ENCODE assay signal across 1 cellular context in genomic region chr18:36298113-36298701, GRCh38.
TF ChIP-seq lines count a peak whose summit lies in the region.

No MANE protein-coding gene starts in this region.

TF ChIP-seq in HEK293, 187 proteins besides CTCF, POLR2A, EP300 and RAD21 (continued from another document):
- no peak for TF ChIP-seq ZNF639 (tag by site-specific recombination; IDR thresholded peaks at IDR 0.05)
- TF ChIP-seq ZNF585B (tag by site-specific recombination; IDR thresholded peaks at IDR 0.05), result no peak
- TF ChIP-seq ZBTB8A (tag by site-specific recombination; IDR thresholded peaks at IDR 0.05), result no peak
- TF ChIP-seq SP2 (tag by site-specific recombination; IDR thresholded peaks at IDR 0.05), result peak; percentile 42
- TF ChIP-seq ZNF350 (tag by site-specific recombination; IDR thresholded peaks at IDR 0.05), result no peak
- TF ChIP-seq ZNF791 (tag by site-specific recombination; IDR thresholded peaks at IDR 0.05), result no peak
- TF ChIP-seq AEBP2 (tag by site-specific recombination; IDR thresholded peaks at IDR 0.05; ENCODE audit: borderline replicate concordance), result no peak
- no peak for TF ChIP-seq ZNF777 (tag by site-specific recombination; IDR thresholded peaks at IDR 0.05; ENCODE audit: borderline replicate concordance)
- no peak for TF ChIP-seq ZSCAN5A (tag by site-specific recombination; IDR thresholded peaks at IDR 0.05)
- no peak for TF ChIP-seq ZNF16 (tag by site-specific recombination; IDR thresholded peaks at IDR 0.05; ENCODE audit: low read depth)
- TF ChIP-seq ZBTB48 (tag by site-specific recombination; IDR thresholded peaks at IDR 0.05), result no peak; the same call in 1 of the 2 replicates
- TF ChIP-seq ZNF133 (tag by site-specific recombination; IDR thresholded peaks at IDR 0.05), result no peak
- TF ChIP-seq ZNF692 (tag by site-specific recombination; IDR thresholded peaks at IDR 0.05), result 0 out of 2 replicates have a peak, but pooled peaks have one; percentile 12
- no peak for TF ChIP-seq ZNF324 (tag by site-specific recombination; IDR thresholded peaks at IDR 0.05)
- TF ChIP-seq ZNF629 (tag by site-specific recombination; IDR thresholded peaks at IDR 0.05), result no peak
- no peak for TF ChIP-seq ZNF529 (tag by site-specific recombination; IDR thresholded peaks at IDR 0.05; ENCODE audit: insufficient replicate concordance)
- peak; percentile 36 for TF ChIP-seq PATZ1 (tag by site-specific recombination; IDR thresholded peaks at IDR 0.05)
- TF ChIP-seq ZNF341 (tag by site-specific recombination; IDR thresholded peaks at IDR 0.05; ENCODE audit: low read depth), result peak; percentile 48; the same call in 1 of the 2 replicates
- peak; percentile 55 for TF ChIP-seq ZFHX2 (tag by site-specific recombination; conservative IDR thresholded peaks at IDR 0.05)
- TF ChIP-seq ZNF433 (tag by site-specific recombination; IDR thresholded peaks at IDR 0.05; ENCODE audit: low read depth), result no peak
- TF ChIP-seq ZIC2 (tag by site-specific recombination; IDR thresholded peaks at IDR 0.05), result peak; percentile 74
- no peak for TF ChIP-seq YY1 (tag by site-specific recombination; IDR thresholded peaks at IDR 0.05)
- TF ChIP-seq KLF8 (tag by site-specific recombination; IDR thresholded peaks at IDR 0.05), result no peak; the same call in 1 of the 2 replicates
- TF ChIP-seq GLI2 (tag by site-specific recombination; IDR thresholded peaks at IDR 0.05; ENCODE audit: borderline replicate concordance, low read depth), result no peak
- TF ChIP-seq ZNF624 (tag by site-specific recombination; IDR thresholded peaks at IDR 0.05), result no peak
- TF ChIP-seq ZNF239 (tag by site-specific recombination; IDR thresholded peaks at IDR 0.05), result no peak
- TF ChIP-seq ZNF549 (tag by site-specific recombination; IDR thresholded peaks at IDR 0.05), result no peak
- no peak for TF ChIP-seq BCL6B (tag by site-specific recombination; IDR thresholded peaks at IDR 0.05)
- TF ChIP-seq ZNF184 (tag by site-specific recombination; IDR thresholded peaks at IDR 0.05), result no peak
- no peak for TF ChIP-seq KLF7 (tag by site-specific recombination; IDR thresholded peaks at IDR 0.05; ENCODE audit: borderline replicate concordance)
- TF ChIP-seq ZNF768 (tag by site-specific recombination; IDR thresholded peaks at IDR 0.05), result no peak
- no peak for TF ChIP-seq REST (tag by site-specific recombination; IDR thresholded peaks at IDR 0.05)
- no peak for TF ChIP-seq ZNF704 (tag by site-specific recombination; IDR thresholded peaks at IDR 0.05)
- TF ChIP-seq ZNF354C (tag by site-specific recombination; IDR thresholded peaks at IDR 0.05; ENCODE audit: borderline replicate concordance, low read depth), result no peak
- TF ChIP-seq ZNF561 (tag by site-specific recombination; IDR thresholded peaks at IDR 0.05; ENCODE audit: borderline replicate concordance), result 0 out of 2 replicates have a peak, but pooled peaks have one; percentile 9
- TF ChIP-seq ZNF335 (tag by site-specific recombination; conservative IDR thresholded peaks at IDR 0.05), result peak; percentile 56
- TF ChIP-seq ZNF747 (tag by site-specific recombination; IDR thresholded peaks at IDR 0.05), result no peak
- no peak for TF ChIP-seq MZF1 (tag by site-specific recombination; IDR thresholded peaks at IDR 0.05; ENCODE audit: borderline replicate concordance)
- no peak for TF ChIP-seq ZNF701 (tag by site-specific recombination; IDR thresholded peaks at IDR 0.05)
- no peak for TF ChIP-seq WT1 (tag by site-specific recombination; IDR thresholded peaks at IDR 0.05)
- TF ChIP-seq ZNF214 (tag by site-specific recombination; IDR thresholded peaks at IDR 0.05; ENCODE audit: borderline replicate concordance), result no peak
- no peak for TF ChIP-seq ZNF548 (tag by site-specific recombination; IDR thresholded peaks at IDR 0.05)
- TF ChIP-seq SCRT2 (tag by site-specific recombination; IDR thresholded peaks at IDR 0.05), result no peak
- no peak for TF ChIP-seq ZNF600 (tag by site-specific recombination; IDR thresholded peaks at IDR 0.05)
- no peak for TF ChIP-seq PRDM6 (tag by site-specific recombination; IDR thresholded peaks at IDR 0.05)
